ENCODE assay signal across 23 cellular contexts in genomic region chr19:14425696-14426138, GRCh38. TPM values are rescaled to one million over a fixed set of nuclear protein-coding genes. Genes with fewer than 3 reads are reported as not detected.
DNase-seq lines count a peak whose midpoint lies in the region; ATAC-seq and TF ChIP-seq lines count a peak whose summit lies in the region.
"Had no signal": no experiment of that assay in that cellular context is flagged by ENCODE, and none has a peak within 500 bp of the region (broad histone marks: within the 10 kb centered on the region; RNA-seq: fewer than 3 reads in every experiment).

No MANE protein-coding gene starts in this region.

- H3K4me2 ChIP-seq in PC-9 = no peak overlapping the region
- H3K4me2 ChIP-seq: KMS-11 had no signal

- no peaks in the 10 kb centered on the region for H3K27me3 ChIP-seq in PC-9 (ENCODE audit: insufficient read depth, low read depth)
- H3K27me3 ChIP-seq: SJSA1, uterus had no signal

- no TSS peak for BruUV-seq in PC-9 (replicated peaks; lab: Mats Ljungman, UMichigan)

- H3K36me3 Mint-ChIP-seq in mesothelial cell of epicardium (no peaks in the 10 kb centered on the region), CD14-positive monocyte (peaks cover 0 to 2% of the 10 kb centered on the region in 2 donors)
- no peaks in the 10 kb centered on the region for H3K36me3 Mint-ChIP-seq in activated CD8-positive, alpha-beta T cell treated with anti-CD3 and anti-CD28 coated beads for 36 hours (ENCODE audit: low read depth)
- H3K36me3 Mint-ChIP-seq: CD8-positive, alpha-beta T cell had no signal

- no peaks in the 10 kb centered on the region for H3K9me2 ChIP-seq in PC-9 (ENCODE audit: insufficient read depth)

- DNase-seq in Daoy (ENCODE audit: low read depth) (peak; percentile 62), RWPE1 (ENCODE audit: low spot score) (no peak), choroid plexus epithelial cell (ENCODE audit: low read depth) (peak; percentile 82), mesothelial cell of epicardium (ENCODE audit: low spot score in 2 of 2, unreplicated experiment in 2 of 2) (no peak), PC-9 (no peak), CD14-positive monocyte (ENCODE audit: low spot score) (no peak)
- DNase-seq in activated CD8-positive, alpha-beta memory T cell treated with anti-CD3 and anti-CD28 coated beads, Interleukin-2, amount 50 U/mL, for 48 hours = no peak
- no peak for DNase-seq in activated CD8-positive, alpha-beta T cell treated with anti-CD3 and anti-CD28 coated beads for 36 hours
- DNase-seq: CD8-positive, alpha-beta T cell; DMS79 treated with DMSO at 0.1 percent for 48 hours; effector memory CD4-positive, alpha-beta T cell; foreskin melanocyte; HCEC 1CT; NCI-H1105; NCI-H2107; stimulated activated CD4-positive, alpha-beta T cell treated with anti-CD3 and anti-CD28 coated beads, Interleukin-4, amount 100 ng/mL, for 1 hour; T-helper 17 cell; uterus had no signal

- CTCF ChIA-PET in RWPE1 (lab: Yijun Ruan, JAX) = no interaction called here
- CTCF ChIA-PET in PC-9 (lab: Charles Lee) = no interaction called here
- CTCF ChIA-PET in activated CD8-positive, alpha-beta T cell treated with anti-CD3 and anti-CD28 coated beads for 36 hours (lab: Charles Lee) = interaction anchor here (1.4 kb wide), 1 partner anchor 78 kb away, joined by 4 read pairs; no protein-coding TSS in a partner anchor

- H3K9me3 Mint-ChIP-seq in mesothelial cell of epicardium = no peaks in the 10 kb centered on the region
- H3K9me3 Mint-ChIP-seq in CD14-positive monocyte = peaks cover 0 to 1% (median 0%) of the 10 kb centered on the region in 7 donors
- no peaks in the 10 kb centered on the region for H3K9me3 Mint-ChIP-seq in activated CD8-positive, alpha-beta T cell treated with anti-CD3 and anti-CD28 coated beads for 36 hours
- H3K9me3 Mint-ChIP-seq: activated T-helper 2 cell treated with anti-CD3 and anti-CD28 coated beads, Interferon-gamma antibody, Interleukin-2, Interleukin-4, amounts not matched to agents 10 μg/mL and 5 μg/mL and 100 μg/mL, durations not matched to agents 14 hours and 24 hours and 36 hours; CD8-positive, alpha-beta T cell had no signal

- H4K20me1 ChIP-seq in PC-9 (ENCODE audit: insufficient read depth) = no peaks in the 10 kb centered on the region

- H3K4me1 ChIP-seq in PC-9 (replicated peaks; ENCODE audit: insufficient read depth) = no peaks in the 10 kb centered on the region
- H3K4me1 ChIP-seq: SJSA1, uterus had no signal

- H3K4me3 Mint-ChIP-seq in mesothelial cell of epicardium (no peak overlapping the region), CD14-positive monocyte (no peak overlapping the region)
- no peak overlapping the region for H3K4me3 Mint-ChIP-seq in activated CD8-positive, alpha-beta T cell treated with anti-CD3 and anti-CD28 coated beads for 36 hours
- H3K4me3 Mint-ChIP-seq: CD8-positive, alpha-beta T cell; T-helper 17 cell had no signal

- H2AFZ ChIP-seq in PC-9 = no peak overlapping the region

- H3K9me3 ChIP-seq in PC-9 (ENCODE audit: insufficient read depth, low read depth) = no peaks in the 10 kb centered on the region
- H3K9me3 ChIP-seq: SJSA1, uterus had no signal

- no peaks in the 10 kb centered on the region for H3K79me2 ChIP-seq in PC-9 (ENCODE audit: low read depth)

- intact Hi-C loops in PC-9 (cut with micrococcal nuclease; ENCODE audit: unreplicated experiment) (no loop called here), CD14-positive monocyte (cut with micrococcal nuclease) (no loop called here)
- intact Hi-C loops in activated CD8-positive, alpha-beta T cell treated with anti-CD3 and anti-CD28 coated beads for 36 hours (cut with micrococcal nuclease) = no loop called here

- H3K27ac Mint-ChIP-seq in mesothelial cell of epicardium (peak overlapping the region; percentile 66), CD14-positive monocyte (no peak overlapping the region)
- H3K27ac Mint-ChIP-seq in activated CD8-positive, alpha-beta T cell treated with anti-CD3 and anti-CD28 coated beads for 36 hours = no peak overlapping the region
- H3K27ac Mint-ChIP-seq: activated T-helper 2 cell treated with anti-CD3 and anti-CD28 coated beads, Interferon-gamma antibody, Interleukin-2, Interleukin-4, amounts not matched to agents 10 μg/mL and 5 μg/mL and 100 μg/mL, durations not matched to agents 14 hours and 24 hours and 36 hours; CD8-positive, alpha-beta T cell; T-helper 17 cell had no signal

- H3K4me3 ChIP-seq in choroid plexus epithelial cell (ENCODE audit: low read depth, low read length) (no peak overlapping the region), PC-9 (no peak overlapping the region)
- H3K4me3 ChIP-seq: SJSA1, skin epidermis, uterus had no signal

- H3K27me3 Mint-ChIP-seq in mesothelial cell of epicardium (ENCODE audit: low read depth) (peaks cover 5% of the 10 kb centered on the region), CD14-positive monocyte (ENCODE audit: low read depth in 3 of 3) (peaks cover 4 to 12% (median 4%) of the 10 kb centered on the region in 3 donors)
- peaks cover under 1% of the 10 kb centered on the region for H3K27me3 Mint-ChIP-seq in activated CD8-positive, alpha-beta T cell treated with anti-CD3 and anti-CD28 coated beads for 36 hours
- H3K27me3 Mint-ChIP-seq: T-helper 17 cell had no signal

- TF ChIP-seq CTCF in RWPE1 (conservative IDR thresholded peaks at IDR 0.05; ENCODE audit: low read depth) (no peak), choroid plexus epithelial cell (conservative IDR thresholded peaks at IDR 0.05; ENCODE audit: low read depth, low read length) (no peak), mesothelial cell of epicardium (IDR thresholded peaks at IDR 0.05; ENCODE audit: unreplicated experiment) (no peak), PC-9 (conservative IDR thresholded peaks at IDR 0.05) (no peak), CD14-positive monocyte (IDR thresholded peaks at IDR 0.05) (no peak)
- no peak for TF ChIP-seq CTCF in activated CD8-positive, alpha-beta T cell treated with anti-CD3 and anti-CD28 coated beads for 36 hours (IDR thresholded peaks at IDR 0.05)

- peaks cover 8% of the 10 kb centered on the region; the same call in 1 of the 2 replicates for H3F3A ChIP-seq in PC-9 (ENCODE audit: insufficient read depth, low read depth)

- H3K4me1 Mint-ChIP-seq in mesothelial cell of epicardium (peaks cover 2% of the 10 kb centered on the region), CD14-positive monocyte (peaks cover 24% of the 10 kb centered on the region)
- peaks cover 2% of the 10 kb centered on the region for H3K4me1 Mint-ChIP-seq in activated CD8-positive, alpha-beta T cell treated with anti-CD3 and anti-CD28 coated beads for 36 hours (ENCODE audit: low read depth)

- H3K27ac ChIP-seq in RWPE1 (peak overlapping the region; percentile 4), PC-9 (no peak overlapping the region)
- H3K27ac ChIP-seq: KMS-11, SJSA1, skin epidermis, uterus had no signal

- no peaks in the 10 kb centered on the region for H3K36me3 ChIP-seq in PC-9 (ENCODE audit: low read depth)
- H3K36me3 ChIP-seq: SJSA1, uterus had no signal

- POLR2A ChIA-PET in RWPE1 (lab: Yijun Ruan, JAX; ENCODE audit: low non-redundant PET) = no interaction called here
- POLR2A ChIA-PET in PC-9 (lab: Charles Lee; ENCODE audit: unreplicated experiment) = no interaction called here
- POLR2A ChIA-PET in activated CD8-positive, alpha-beta T cell treated with anti-CD3 and anti-CD28 coated beads for 36 hours (lab: Charles Lee) = interaction anchor here (1.3 kb wide), 1 partner anchor 14 kb away, joined by 5 read pairs; no protein-coding TSS in a partner anchor

- no peak for ATAC-seq in activated CD8-positive, alpha-beta T cell treated with anti-CD3 and anti-CD28 coated beads for 36 hours
- ATAC-seq: activated CD4-positive, CD25-positive, alpha-beta regulatory T cell treated with anti-CD3 and anti-CD28 coated beads, Interleukin-2, amount 50 U/mL, for 24 hours; CD8-positive, alpha-beta T cell; T-helper 17 cell had no signal

RNA-seq across cellular contexts. Expression of gene DDX39A, which starts 6.6 kb away (rescaled TPM):
- total RNA-seq in Daoy (2014; rRNA removed; shearing (Covaris generic)) = 207 and 210 TPM in 2 replicates
- total RNA-seq in mesothelial cell of epicardium = 66.9 to 68.6 TPM (median 67.6 TPM) in 3 replicates
- total RNA-seq in PC-9 (2021) = 66.5 and 67.4 TPM in 2 replicates
- 10 to 100 TPM; 78.7 to 83.5 TPM for polyA plus RNA-seq in CD14-positive monocyte
- total RNA-seq in activated CD8-positive, alpha-beta T cell treated with anti-CD3 and anti-CD28 coated beads for 36 hours = 100 to 1,000 TPM; 217 to 226 TPM

RNA-seq across cellular contexts. Expression of gene PKN1, which starts 7.4 kb away (rescaled TPM):
- 52.6 and 59.2 TPM in 2 replicates for total RNA-seq in Daoy (2014; rRNA removed; shearing (Covaris generic))
- total RNA-seq in mesothelial cell of epicardium (84.5 to 89.1 TPM (median 85.9 TPM) in 3 replicates), PC-9 (2021) (257 and 417 TPM in 2 replicates)
- 10 to 100 TPM; 49.5 to 49.6 TPM for polyA plus RNA-seq in CD14-positive monocyte
- total RNA-seq in activated CD8-positive, alpha-beta T cell treated with anti-CD3 and anti-CD28 coated beads for 36 hours = 100 to 1,000 TPM; 172 to 192 TPM

RNA-seq across cellular contexts. Expression of gene ADGRE5, which starts 44.5 kb away (rescaled TPM):
- 19.3 and 22.6 TPM in 2 replicates for total RNA-seq in Daoy (2014; rRNA removed; shearing (Covaris generic))
- total RNA-seq in mesothelial cell of epicardium (4.5 to 5.4 TPM (median 4.9 TPM) in 3 replicates), PC-9 (2021) (61.1 and 68.2 TPM in 2 replicates)
- 100 to 1,000 TPM; 259 to 279 TPM for polyA plus RNA-seq in CD14-positive monocyte
- total RNA-seq in activated CD8-positive, alpha-beta T cell treated with anti-CD3 and anti-CD28 coated beads for 36 hours = 100 to 1,000 TPM; 185 to 186 TPM

RNA-seq across cellular contexts. Expression of gene PTGER1, which starts 49.4 kb away (rescaled TPM):
- total RNA-seq in Daoy (2014; rRNA removed; shearing (Covaris generic)) = not detected in 2 replicates
- total RNA-seq in mesothelial cell of epicardium (2.8 to 3.5 TPM (median 2.8 TPM) in 3 replicates), PC-9 (2021) (1.4 TPM in 2 replicates)
- not detected for polyA plus RNA-seq in CD14-positive monocyte
- under 1 TPM; 0.43 TPM for total RNA-seq in activated CD8-positive, alpha-beta T cell treated with anti-CD3 and anti-CD28 coated beads for 36 hours
- total RNA-seq: SJSA1, T-helper 17 cell had no signal

Comparison
In these comparisons a context has a peak if more than half of its experiments do, and no peak if none do; other contexts are left out.
1. DNase-seq: peak in Daoy (single experiment) and choroid plexus epithelial cell (single experiment); none in RWPE1 (single experiment), mesothelial cell of epicardium (0 of 2), activated CD8-positive, alpha-beta memory T cell treated with anti-CD3 and anti-CD28 coated beads, Interleukin-2, amount 50 U/mL, for 48 hours (single experiment), PC-9 (0 of 2), CD14-positive monocyte (single experiment) and activated CD8-positive, alpha-beta T cell treated with anti-CD3 and anti-CD28 coated beads for 36 hours (single experiment).